17 cellular contexts compared by ENCODE assay signal in the genomic region with DNA sequence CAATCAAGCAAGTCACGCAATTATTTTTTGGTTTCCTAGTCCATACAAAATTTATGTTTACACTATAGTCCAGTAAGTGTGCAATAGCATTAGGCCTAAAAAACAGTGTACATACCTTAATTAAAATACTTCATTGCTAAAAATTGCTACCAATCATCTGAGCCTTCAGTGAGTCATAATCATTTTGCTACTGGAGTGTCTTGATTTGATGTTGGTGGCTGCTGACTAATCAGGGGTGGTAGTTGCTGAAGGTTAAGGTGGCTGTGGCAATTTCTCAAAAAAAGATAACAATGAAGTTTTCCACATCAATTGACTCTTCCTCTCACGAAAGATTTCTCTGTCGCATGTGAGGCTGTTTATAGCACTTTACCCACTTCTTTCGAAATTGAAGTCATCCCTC.
"Had no signal": no experiment of that assay in that cellular context is flagged by ENCODE, and none has a peak within 500 bp of the region (broad histone marks: within the 10 kb centered on the region; RNA-seq: fewer than 3 reads in every experiment).

No MANE protein-coding gene starts in this region.

- H3K36me3 ChIP-seq: brain microvascular endothelial cell, esophagus muscularis mucosa, tibial artery, vagina had no signal

- H3K36me3 Mint-ChIP-seq: naive thymus-derived CD4-positive, alpha-beta T cell; stimulated activated effector memory CD8-positive, alpha-beta T cell treated with anti-CD3 and anti-CD28 coated beads, Interleukin-12 subunit alpha, Interleukin-12 subunit beta, amount 100 ng/mL, for 72 hours had no signal

- H3K4me3 ChIP-seq: esophagus muscularis mucosa, hepatocyte, lung, tibial artery, vagina had no signal

- H3K9me3 ChIP-seq: esophagus muscularis mucosa, tibial artery, vagina had no signal

- H3K4me2 ChIP-seq: hepatocyte had no signal

- H3K27me3 Mint-ChIP-seq: activated B cell treated with CpG ODN at 0.5 μM for 24 hours; activated CD4-positive, alpha-beta T cell treated with anti-CD3 and anti-CD28 coated beads, Interleukin-2, amount 10 ng/mL, durations not matched to agents 7 days and 5 days; naive thymus-derived CD4-positive, alpha-beta T cell; T-helper 17 cell had no signal

- H3K9me3 Mint-ChIP-seq: endodermal cell had no signal

- H2AFZ ChIP-seq: hepatocyte had no signal

- ATAC-seq: left cardiac atrium; naive thymus-derived CD4-positive, alpha-beta T cell; right cardiac atrium; stimulated activated effector memory CD8-positive, alpha-beta T cell treated with anti-CD3 and anti-CD28 coated beads, Interleukin-12 subunit alpha, Interleukin-12 subunit beta, amount 100 ng/mL, for 72 hours; T-helper 17 cell had no signal

- H3K27me3 ChIP-seq: brain microvascular endothelial cell, esophagus muscularis mucosa, hepatocyte, tibial artery, vagina had no signal

- H3K4me1 ChIP-seq: tibial artery had no signal

- H3K4me1 Mint-ChIP-seq: activated B cell treated with CpG ODN at 0.5 μM for 24 hours; activated CD4-positive, alpha-beta T cell treated with anti-CD3 and anti-CD28 coated beads, Interleukin-2, amount 10 ng/mL, durations not matched to agents 7 days and 5 days; naive thymus-derived CD4-positive, alpha-beta T cell; stimulated activated effector memory CD8-positive, alpha-beta T cell treated with anti-CD3 and anti-CD28 coated beads, Interleukin-12 subunit alpha, Interleukin-12 subunit beta, amount 100 ng/mL, for 72 hours; T-helper 17 cell had no signal

- H3K4me3 Mint-ChIP-seq: activated B cell treated with CpG ODN at 0.5 μM for 24 hours; activated CD4-positive, alpha-beta T cell treated with anti-CD3 and anti-CD28 coated beads, Interleukin-2, amount 10 ng/mL, durations not matched to agents 7 days and 5 days; endodermal cell; naive thymus-derived CD4-positive, alpha-beta T cell; stimulated activated effector memory CD8-positive, alpha-beta T cell treated with anti-CD3 and anti-CD28 coated beads, Interleukin-12 subunit alpha, Interleukin-12 subunit beta, amount 100 ng/mL, for 72 hours; T-helper 17 cell had no signal

- H3K27ac ChIP-seq: brain microvascular endothelial cell, esophagus muscularis mucosa, hepatocyte, tibial artery, vagina had no signal

- DNase-seq: activated B cell treated with CpG ODN at 0.5 μM for 24 hours; activated CD4-positive, alpha-beta T cell treated with anti-CD3 and anti-CD28 coated beads, Interleukin-2, amount 10 ng/mL, durations not matched to agents 7 days and 5 days; activated naive CD4-positive, alpha-beta T cell treated with anti-CD3 and anti-CD28 coated beads, Interleukin-2, amount 50 U/mL, for 16 hours; amniotic stem cell; brain microvascular endothelial cell; dermis blood vessel endothelial cell; endodermal cell; left cardiac atrium; naive thymus-derived CD4-positive, alpha-beta T cell; right cardiac atrium; T-helper 17 cell; tibial artery had no signal

- H3K79me2 ChIP-seq: hepatocyte had no signal

- H3K27ac Mint-ChIP-seq: activated B cell treated with CpG ODN at 0.5 μM for 24 hours; activated CD4-positive, alpha-beta T cell treated with anti-CD3 and anti-CD28 coated beads, Interleukin-2, amount 10 ng/mL, durations not matched to agents 7 days and 5 days; endodermal cell; naive thymus-derived CD4-positive, alpha-beta T cell; stimulated activated effector memory CD8-positive, alpha-beta T cell treated with anti-CD3 and anti-CD28 coated beads, Interleukin-12 subunit alpha, Interleukin-12 subunit beta, amount 100 ng/mL, for 72 hours; T-helper 17 cell had no signal
